1 cellular context compared by ENCODE assay signal in genomic region chr3:129425213-129425612, GRCh38.
TF ChIP-seq lines count a peak whose summit lies in the region.

No MANE protein-coding gene starts in this region.

TF ChIP-seq in GM23338, 12 proteins besides CTCF, POLR2A, EP300 and RAD21:
- TF ChIP-seq ZNF462 (CRISPR knock-in tag; IDR thresholded peaks at IDR 0.05) (0 out of 2 replicates have a peak, but pooled peaks have one; percentile 17), EZH2phosphoT487 (IDR thresholded peaks at IDR 0.05; ENCODE audit: unreplicated experiment) (no peak), NANOG (IDR thresholded peaks at IDR 0.05; ENCODE audit: borderline replicate concordance) (0 out of 2 replicates have a peak, but pooled peaks have one; percentile 15)
